ENCODE assay signal across 9 cellular contexts in the genomic region with DNA sequence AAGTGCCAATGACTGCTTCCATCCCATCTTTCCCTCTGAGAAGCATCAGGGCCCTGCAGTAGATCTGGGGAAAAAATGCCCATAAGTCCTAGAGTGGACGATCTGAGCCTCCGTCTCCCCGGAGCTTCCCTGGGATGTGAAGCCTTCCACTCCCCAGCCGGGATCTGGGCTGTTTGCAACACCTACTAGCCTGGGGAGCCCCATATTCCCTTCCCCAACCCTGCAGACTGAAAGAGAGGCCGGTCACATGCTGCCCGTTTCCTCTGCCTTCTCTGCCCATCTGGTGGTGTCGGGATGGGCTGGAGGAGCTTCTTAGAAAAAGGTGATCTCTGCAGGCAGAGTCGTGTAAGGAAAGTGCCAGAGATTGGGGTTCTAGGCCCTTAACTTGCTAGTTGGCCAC. TPM values are rescaled to one million over a fixed set of nuclear protein-coding genes. Genes with fewer than 3 reads are reported as not detected.
DNase-seq lines count a peak whose midpoint lies in the region; ATAC-seq and TF ChIP-seq lines count a peak whose summit lies in the region.
"Had no signal": no experiment of that assay in that cellular context is flagged by ENCODE, and none has a peak within 500 bp of the region (broad histone marks: within the 10 kb centered on the region; RNA-seq: fewer than 3 reads in every experiment).

No MANE protein-coding gene starts in this region.

- ATAC-seq in activated T-cell treated with anti-CD3 and anti-CD28 coated beads, Interleukin-2, amount 50 U/mL, for 72 hours (replicated peaks in 1 of 2) = no peak
- ATAC-seq in activated T-helper 17 cell treated with anti-CD3 and anti-CD28 coated beads, Interleukin-2, amount 50 U/mL, for 72 hours (replicated peaks) = no peak

- H3K4me1 Mint-ChIP-seq in activated T-cell treated with anti-CD3 and anti-CD28 coated beads, Interleukin-2, amount 50 U/mL, for 72 hours (ENCODE audit: low read depth) = peaks cover 57% of the 10 kb centered on the region
- H3K4me1 Mint-ChIP-seq in activated T-helper 17 cell treated with anti-CD3 and anti-CD28 coated beads, Interleukin-2, amount 50 U/mL, for 72 hours = peaks cover 20% of the 10 kb centered on the region

- POLR2A ChIA-PET in OCI-LY7 (lab: Charles Lee) = interaction anchor here (1.0 kb wide), 1 partner anchor 18 kb away, joined by 3 read pairs; no protein-coding TSS in a partner anchor

- no peaks in the 10 kb centered on the region for H3K9me3 Mint-ChIP-seq in activated T-cell treated with anti-CD3 and anti-CD28 coated beads, Interleukin-2, amount 50 U/mL, for 72 hours
- no peaks in the 10 kb centered on the region for H3K9me3 Mint-ChIP-seq in activated T-helper 17 cell treated with anti-CD3 and anti-CD28 coated beads, Interleukin-2, amount 50 U/mL, for 72 hours

- H3K4me1 ChIP-seq in iPS DF 6.9 (ENCODE audit: control insufficient read depth, insufficient read depth, low read length) (peaks cover 2% of the 10 kb centered on the region; the same call in 1 of the 2 replicates), suprapubic skin (peaks cover 18% of the 10 kb centered on the region), OCI-LY7 (ENCODE audit: insufficient read depth, low read length, poor library complexity, severe bottlenecking) (no peaks in the 10 kb centered on the region)

- no peaks in the 10 kb centered on the region for H3K27me3 Mint-ChIP-seq in activated T-cell treated with anti-CD3 and anti-CD28 coated beads, Interleukin-2, amount 50 U/mL, for 72 hours (ENCODE audit: low read depth)
- no peaks in the 10 kb centered on the region for H3K27me3 Mint-ChIP-seq in activated T-helper 17 cell treated with anti-CD3 and anti-CD28 coated beads, Interleukin-2, amount 50 U/mL, for 72 hours

- H3K4me3 Mint-ChIP-seq in activated T-cell treated with anti-CD3 and anti-CD28 coated beads, Interleukin-2, amount 50 U/mL, for 72 hours = peak overlapping the region; percentile 54 to 65
- peak overlapping the region; percentile 60 for H3K4me3 Mint-ChIP-seq in activated T-helper 17 cell treated with anti-CD3 and anti-CD28 coated beads, Interleukin-2, amount 50 U/mL, for 72 hours

- H3K27me3 ChIP-seq in iPS DF 6.9 (ENCODE audit: control insufficient read depth, insufficient read depth, low read length) (no peaks in the 10 kb centered on the region), suprapubic skin (no peaks in the 10 kb centered on the region)

- no peaks in the 10 kb centered on the region for H4K20me1 ChIP-seq in OCI-LY7 (ENCODE audit: insufficient read depth, low read length)

- WGBS in iPS DF 6.9 (ENCODE audit: insufficient coverage, insufficient read length) = no CpG with 5 or more reads among the region's 8 CpGs
- WGBS in suprapubic skin = 73% methylated on average over 8 of the region's 8 CpGs

- no peak overlapping the region for H3K27ac Mint-ChIP-seq in activated T-cell treated with anti-CD3 and anti-CD28 coated beads, Interleukin-2, amount 50 U/mL, for 72 hours
- H3K27ac Mint-ChIP-seq in activated T-helper 17 cell treated with anti-CD3 and anti-CD28 coated beads, Interleukin-2, amount 50 U/mL, for 72 hours = no peak overlapping the region

- no peaks in the 10 kb centered on the region for H3K79me2 ChIP-seq in OCI-LY7 (ENCODE audit: insufficient read depth, low read depth, low read length)

- no peak for TF ChIP-seq POLR2A in suprapubic skin (IDR thresholded peaks at IDR 0.05)

- no peaks in the 10 kb centered on the region for H3K36me3 ChIP-seq in iPS DF 6.9 (ENCODE audit: control insufficient read depth, insufficient read depth, low read length)
- H3K36me3 ChIP-seq in suprapubic skin = no peaks in the 10 kb centered on the region
- no peaks in the 10 kb centered on the region for H3K36me3 ChIP-seq in OCI-LY7 (ENCODE audit: insufficient read depth, low read length)

- no peaks in the 10 kb centered on the region for H3K9me2 ChIP-seq in OCI-LY7 (ENCODE audit: insufficient read depth, low read length)

- H3K27ac ChIP-seq in iPS DF 6.9 (ENCODE audit: low read length) = no peak overlapping the region
- H3K27ac ChIP-seq in suprapubic skin = no peak overlapping the region
- no peak overlapping the region for H3K27ac ChIP-seq in OCI-LY7 (ENCODE audit: low read depth, low read length, poor library complexity, severe bottlenecking)

- CTCF ChIA-PET in OCI-LY7 (lab: Charles Lee; ENCODE audit: unreplicated experiment) = no interaction called here

- intact Hi-C loops in OCI-LY7 (cut with micrococcal nuclease; ENCODE audit: unreplicated experiment) = no loop called here

- no peak overlapping the region for H2AFZ ChIP-seq in OCI-LY7 (ENCODE audit: low read length)

- peaks cover 2 to 11% of the 10 kb centered on the region in 2 donors for H3K36me3 Mint-ChIP-seq in activated T-cell treated with anti-CD3 and anti-CD28 coated beads, Interleukin-2, amount 50 U/mL, for 72 hours (ENCODE audit: insufficient read depth in 2 of 2)
- H3K36me3 Mint-ChIP-seq in activated T-helper 17 cell treated with anti-CD3 and anti-CD28 coated beads, Interleukin-2, amount 50 U/mL, for 72 hours (ENCODE audit: low read depth) = no peaks in the 10 kb centered on the region

- DNase-seq in activated T-cell treated with anti-CD3 and anti-CD28 coated beads, Interleukin-2, amount 50 U/mL, for 72 hours = no peak
- no peak for DNase-seq in activated T-cell treated with anti-CD3 and anti-CD28 coated beads, Interleukin-2, amount 50 U/mL, for 1 hour
- DNase-seq in iPS DF 6.9 (ENCODE audit: low read depth, low spot score) (no peak), suprapubic skin (ENCODE audit: low spot score in 2 of 2) (no peak), DMS114 treated with DMSO at 0.1 percent for 48 hours (lab: John Stamatoyannopoulos, UW; ENCODE audit: unreplicated experiment) (no peak), OCI-LY7 (ENCODE audit: low spot score) (no peak), NCI-H1105 treated with DMSO at 0.1 percent for 48 hours (lab: John Stamatoyannopoulos, UW) (no peak)

- TF ChIP-seq EP300 in suprapubic skin (IDR thresholded peaks at IDR 0.05) = no peak

- H3K4me3 ChIP-seq in iPS DF 6.9 (ENCODE audit: low read length) (peak overlapping the region; percentile 59; the same call in 1 of the 2 replicates), suprapubic skin (peak overlapping the region; percentile 92), OCI-LY7 (ENCODE audit: low read depth, low read length, poor library complexity, severe bottlenecking) (no peak overlapping the region)

- no peak overlapping the region for H3K4me2 ChIP-seq in OCI-LY7 (ENCODE audit: low read length)

- BruUV-seq in OCI-LY7 (replicated peaks; lab: Mats Ljungman, UMichigan) = no TSS peak

- TF ChIP-seq CTCF in suprapubic skin (IDR thresholded peaks at IDR 0.05) (no peak), OCI-LY7 (conservative IDR thresholded peaks at IDR 0.05; ENCODE audit: low read length) (no peak)

- H3K9me3 ChIP-seq in iPS DF 6.9 (ENCODE audit: control insufficient read depth, insufficient read depth, low read length) (no peaks in the 10 kb centered on the region), suprapubic skin (no peaks in the 10 kb centered on the region), OCI-LY7 (ENCODE audit: low read length) (no peaks in the 10 kb centered on the region)

RNA-seq across cellular contexts. Expression of a gene that starts 1.1 kb away (rescaled TPM):
- 1 to 10 TPM; 7.1 to 7.8 TPM for total RNA-seq in activated T-cell treated with anti-CD3 and anti-CD28 coated beads, Interleukin-2, amount 50 U/mL, for 72 hours
- 1 to 10 TPM in 1 of 2 donors, under 1 TPM in 1; 0.90 to 1.7 TPM for total RNA-seq in activated T-helper 17 cell treated with anti-CD3 and anti-CD28 coated beads, Interleukin-2, amount 50 U/mL, for 72 hours
- total RNA-seq in suprapubic skin = 1 to 10 TPM in 3 of 4 donors, under 1 TPM in 1; 0.89 to 3.8 (median 2.5) TPM
- total RNA-seq in OCI-LY7 (2014; rRNA removed; shearing (Covaris generic)) = 0.10 TPM in 1 of 2 replicates, not detected in the other
- total RNA-seq in OCI-LY7 (2022) = not detected in 2 replicates

RNA-seq across cellular contexts. Expression of a gene that starts 41.3 kb away (rescaled TPM):
- 1 to 10 TPM in 1 of 2 donors, under 1 TPM in 1; 0.21 to 1.2 TPM for total RNA-seq in activated T-cell treated with anti-CD3 and anti-CD28 coated beads, Interleukin-2, amount 50 U/mL, for 72 hours
- total RNA-seq in activated T-helper 17 cell treated with anti-CD3 and anti-CD28 coated beads, Interleukin-2, amount 50 U/mL, for 72 hours = not detected
- total RNA-seq in suprapubic skin (under 1 TPM in 1 of 4 donors, not detected in 3; 0.34 TPM), OCI-LY7 (2022) (not detected in 2 replicates)
- total RNA-seq in OCI-LY7 (2014; rRNA removed; shearing (Covaris generic)) = not detected in 2 replicates
- total RNA-seq: glomerular endothelial cell had no signal
